ENCODE assay signal across 35 cellular contexts in the genomic region with DNA sequence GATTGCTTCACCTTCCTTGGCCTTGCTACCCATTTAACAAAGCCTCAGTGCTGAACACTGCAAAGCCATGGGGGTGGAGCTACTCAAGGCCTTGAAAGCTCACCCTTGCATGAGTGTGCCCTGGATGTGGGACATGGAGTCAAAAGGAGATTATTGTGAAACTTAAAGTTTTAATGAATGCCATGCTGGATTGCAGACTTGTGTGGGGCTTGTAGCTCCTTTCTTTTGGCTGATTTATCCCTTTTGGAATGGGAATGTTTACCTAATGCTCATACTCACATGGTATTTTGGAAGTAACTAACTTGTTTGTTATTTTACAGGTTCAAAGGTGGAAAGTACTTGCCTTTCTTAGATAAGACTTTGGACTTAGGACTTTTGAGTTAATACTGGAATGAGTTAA.
DNase-seq lines count a peak whose midpoint lies in the region; ATAC-seq, FAIRE-seq and TF ChIP-seq lines count a peak whose summit lies in the region.
"Had no signal": no experiment of that assay in that cellular context is flagged by ENCODE, and none has a peak within 500 bp of the region (broad histone marks: within the 10 kb centered on the region; RNA-seq: fewer than 3 reads in every experiment).

No MANE protein-coding gene starts in this region.

- H3K4me3 ChIP-seq in AG10803 (ENCODE audit: low read length): no peak overlapping the region
- H3K4me3 ChIP-seq in adipocyte (ENCODE audit: low read length): no peak overlapping the region
- no peak overlapping the region for H3K4me3 ChIP-seq in fibroblast of the aortic adventitia (ENCODE audit: low read depth, low read length)
- no peak overlapping the region for H3K4me3 ChIP-seq in pancreas
- H3K4me3 ChIP-seq: ascending aorta, gastroesophageal sphincter, GM12878, mucosa of descending colon, SJCRH30, smooth muscle cell, thoracic aorta, uterus had no signal

- no peak overlapping the region for H3K9ac ChIP-seq in adipocyte (ENCODE audit: low read length)

- intact Hi-C loops in pancreas (cut with DNase I): no loop called here
- intact Hi-C loops in posterior vena cava (cut with DNase I): no loop called here

- DNase-seq in AG10803 (ENCODE audit: low read depth) (peak; percentile 75), adipocyte (ENCODE audit: low read depth) (peak; percentile 74), fibroblast of the aortic adventitia (ENCODE audit: low read depth) (peak; percentile 57), pancreas (peak in 3 of 6 donors; percentile 7 to 16 (median 14)), posterior vena cava (ENCODE audit: low spot score) (no peak), NCI-H1436 treated with DMSO at 0.1 percent for 48 hours (lab: John Stamatoyannopoulos, UW) (no peak), OCI-M1 (lab: John Stamatoyannopoulos, UW) (no peak)
- DNase-seq: activated CD4-positive, alpha-beta T cell treated with anti-CD3 and anti-CD28 coated beads for 48 hours; activated effector memory CD4-positive, alpha-beta T cell treated with Interleukin-2 at 50 U/mL for 16 hours; BE2C; central memory CD4-positive, alpha-beta T cell; effector memory CD8-positive, alpha-beta T cell; erythroblast; mammary epithelial cell; mucosa of descending colon; natural killer cell; NCI-H1048; NCI-H1694; NCI-H446 treated with DMSO at 0.1 percent for 48 hours; nucleus accumbens; RPMI8226; SJCRH30; stimulated activated CD4-positive, alpha-beta T cell treated with anti-CD3 and anti-CD28 coated beads, Interleukin-1b, Interleukin-23, amount 100 ng/mL, for 48 hours; stimulated activated naive CD8-positive, alpha-beta T cell treated with anti-CD3 and anti-CD28 coated beads, Interleukin-15, Interleukin-2, amounts not matched to agents 100 U/mL and 50 U/mL, for 24 hours; SW 1271; uterus had no signal

- H3K9me3 ChIP-seq in adipocyte (ENCODE audit: control insufficient read depth, low read length) (no peaks in the 10 kb centered on the region), pancreas (no peaks in the 10 kb centered on the region)
- H3K9me3 ChIP-seq: ascending aorta, BE2C, gastroesophageal sphincter, mucosa of descending colon, SJCRH30, thoracic aorta, uterus had no signal

- H3K27ac ChIP-seq in pancreas: no peak overlapping the region
- H3K27ac ChIP-seq: ascending aorta, gastroesophageal sphincter, SJCRH30, thoracic aorta, uterus, VCaP had no signal

- H3K27me3 ChIP-seq in adipocyte (replicated peaks; ENCODE audit: control insufficient read depth, insufficient read depth, low read length) (no peaks in the 10 kb centered on the region), pancreas (no peaks in the 10 kb centered on the region)
- H3K27me3 ChIP-seq: ascending aorta, BE2C, gastroesophageal sphincter, SJCRH30, uterus had no signal

- TF ChIP-seq CTCF in AG10803 (conservative IDR thresholded peaks at IDR 0.05; ENCODE audit: low read length) (no peak), fibroblast of the aortic adventitia (IDR thresholded peaks at IDR 0.05; ENCODE audit: insufficient read depth, low read length) (no peak), pancreas (IDR thresholded peaks at IDR 0.05) (no peak)

- ATAC-seq in pancreas (peak; percentile 56 to 86 (median 70)), HG03280 (IDR thresholded peaks at IDR 0.05; ENCODE audit: unreplicated experiment) (no peak)
- ATAC-seq: effector memory CD8-positive, alpha-beta T cell; gastroesophageal sphincter; GM12878; HCT116; mucosa of descending colon; natural killer cell; stimulated activated naive CD8-positive, alpha-beta T cell treated with anti-CD3 and anti-CD28 coated beads, Interleukin-15, Interleukin-2, amounts not matched to agents 100 U/mL and 50 U/mL, for 24 hours had no signal

- H3K36me3 ChIP-seq in adipocyte (ENCODE audit: control insufficient read depth, insufficient read depth, low read length, severe bottlenecking): no peaks in the 10 kb centered on the region
- H3K36me3 ChIP-seq in pancreas: no peaks in the 10 kb centered on the region
- H3K36me3 ChIP-seq: ascending aorta, BE2C, gastroesophageal sphincter, SJCRH30, thoracic aorta, uterus had no signal

- FAIRE-seq in pancreas (lab: Jason Lieb, UNC): no peak
- FAIRE-seq: A204.1, GM12878 had no signal

- H3K4me1 ChIP-seq in adipocyte (ENCODE audit: control insufficient read depth, insufficient read depth, low read length) (peaks cover 18% of the 10 kb centered on the region), pancreas (peaks cover 0 to 9% (median 6%) of the 10 kb centered on the region in 3 donors)
- H3K4me1 ChIP-seq: ascending aorta, BE2C, gastroesophageal sphincter, SJCRH30, uterus had no signal

Comparison
In these comparisons a context has a peak if more than half of its experiments do, and no peak if none do; other contexts are left out.
1. DNase-seq: peak in AG10803 (single experiment), adipocyte (single experiment) and fibroblast of the aortic adventitia (single experiment); none in posterior vena cava (single experiment), NCI-H1436 treated with DMSO at 0.1 percent for 48 hours (single experiment) and OCI-M1 (single experiment).